9 cellular contexts compared by ENCODE assay signal in the genomic region with DNA sequence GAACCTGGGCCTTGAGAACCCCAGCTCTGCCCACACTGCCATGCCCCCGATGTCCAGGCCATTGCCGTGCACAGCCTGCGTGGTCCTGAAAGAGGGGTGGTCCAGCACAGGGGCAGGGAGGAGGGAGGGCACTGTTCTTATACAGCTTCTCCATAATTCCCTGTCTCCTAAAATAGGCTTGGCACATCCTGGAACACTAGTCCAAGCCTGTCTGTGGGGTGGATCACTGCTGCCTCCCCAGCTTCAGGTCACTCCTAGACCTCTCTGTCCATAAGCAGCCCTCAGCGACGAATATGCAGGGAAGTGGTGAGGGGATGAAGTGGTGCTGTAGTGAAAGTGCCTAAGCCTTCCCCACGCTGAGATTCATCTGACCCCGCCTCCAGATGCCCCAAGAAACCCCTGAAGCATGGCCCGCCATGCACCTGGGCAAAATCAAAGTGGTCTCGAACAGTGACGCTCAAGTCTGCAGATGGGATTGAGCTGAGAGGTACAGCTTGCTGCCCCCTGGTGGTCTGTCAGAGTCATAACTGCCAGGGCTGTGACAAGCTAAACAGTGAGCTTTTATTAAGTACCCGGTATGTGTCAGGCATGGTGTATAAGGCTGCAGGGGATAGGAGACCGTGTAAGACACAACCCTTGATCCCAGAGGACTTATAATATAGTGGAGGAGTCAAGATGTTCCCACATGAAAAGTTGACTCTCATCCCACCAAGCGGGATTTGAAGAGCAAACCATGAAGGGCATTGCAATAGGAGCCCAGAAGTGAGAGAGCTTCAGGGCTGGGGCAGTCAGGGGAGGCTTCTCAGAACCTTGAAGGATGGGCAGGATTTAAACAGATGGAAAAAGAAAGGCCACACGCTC.
DNase-seq lines count a peak whose midpoint lies in the region; ATAC-seq, FAIRE-seq and TF ChIP-seq lines count a peak whose summit lies in the region.
"Had no signal": no experiment of that assay in that cellular context is flagged by ENCODE, and none has a peak within 500 bp of the region (broad histone marks: within the 10 kb centered on the region; RNA-seq: fewer than 3 reads in every experiment).

No MANE protein-coding gene starts in this region.

- H3K4me3 ChIP-seq in epithelial cell of proximal tubule (ENCODE audit: low read depth, low read length) = no peak overlapping the region
- no peak overlapping the region for H3K4me3 ChIP-seq in naive thymus-derived CD4-positive, alpha-beta T cell (ENCODE audit: low read length)
- H3K4me3 ChIP-seq: SJSA1 had no signal

- peak; percentile 81 for TF ChIP-seq CTCF in GM20000 (IDR thresholded peaks at IDR 0.05; ENCODE audit: extremely low read depth, missing control alignments)
- peak; percentile 87 for TF ChIP-seq CTCF in epithelial cell of proximal tubule (conservative IDR thresholded peaks at IDR 0.05; ENCODE audit: low read depth, low read length)

- H3K27me3 ChIP-seq in naive thymus-derived CD4-positive, alpha-beta T cell (ENCODE audit: control insufficient read depth in 2 of 2, insufficient read depth in 2 of 2, low read length in 2 of 2) = no peaks in the 10 kb centered on the region

- peak overlapping the region in 5 of 10 donors; percentile 20 to 46 (median 32) for H3K4me3 Mint-ChIP-seq in naive thymus-derived CD4-positive, alpha-beta T cell
- no peak overlapping the region for H3K4me3 Mint-ChIP-seq in stimulated activated naive B cell treated with anti-CD40 and anti-IgM and Interleukin-4, amounts not matched to agents 10 μg/mL and 1 μg/mL and 100 μg/mL, for 72 hours

- intact Hi-C loops in naive thymus-derived CD4-positive, alpha-beta T cell (cut with micrococcal nuclease) = loop anchor here (1.0 to 10.0 kb wide), 8 partner anchors 23 to 1497 kb away; partner anchors contain the start of gene TOR3A (in 1 of the 2)

- POLR2A ChIA-PET in naive thymus-derived CD4-positive, alpha-beta T cell (lab: Charles Lee) = interaction anchor here (0.6 to 1.4 kb wide), 6 partner anchors 21 to 729 kb away, joined by 3 to 5 read pairs (median 3); no protein-coding TSS in a partner anchor

- peak; percentile 87 for ATAC-seq in naive thymus-derived CD4-positive, alpha-beta T cell
- ATAC-seq in stimulated activated naive B cell treated with anti-CD40 and anti-IgM and Interleukin-4, amounts not matched to agents 10 μg/mL and 1 μg/mL and 100 μg/mL, for 72 hours (replicated peaks) = peak; percentile 70 to 74

- peak; percentile 66 for FAIRE-seq in HTR-8/SVneo (lab: Jason Lieb, UNC)

- H3K9me3 Mint-ChIP-seq in naive thymus-derived CD4-positive, alpha-beta T cell = peaks cover 0 to under 1% (median 0%) of the 10 kb centered on the region in 11 donors
- H3K9me3 Mint-ChIP-seq in stimulated activated naive B cell treated with anti-CD40 and anti-IgM and Interleukin-4, amounts not matched to agents 10 μg/mL and 1 μg/mL and 100 μg/mL, for 72 hours = no peaks in the 10 kb centered on the region

- peak overlapping the region in 6 of 9 donors; percentile 2 to 82 (median 26) for H3K27ac Mint-ChIP-seq in naive thymus-derived CD4-positive, alpha-beta T cell
- H3K27ac Mint-ChIP-seq in stimulated activated naive B cell treated with anti-CD40 and anti-IgM and Interleukin-4, amounts not matched to agents 10 μg/mL and 1 μg/mL and 100 μg/mL, for 72 hours = no peak overlapping the region

- H3K27ac ChIP-seq in naive thymus-derived CD4-positive, alpha-beta T cell (ENCODE audit: low read depth, low read length) = no peak overlapping the region
- H3K27ac ChIP-seq: SJSA1 had no signal

- peak; percentile 68 for DNase-seq in CMK (ENCODE audit: low read depth)
- peak; percentile 73 for DNase-seq in GM20000 (ENCODE audit: low spot score)
- peak; percentile 78 for DNase-seq in HTR-8/SVneo (ENCODE audit: insufficient read length, low spot score)
- DNase-seq in NOMO-1 treated with dmso at 0.1 percent for 144 hours (lab: John Stamatoyannopoulos, UW; ENCODE audit: unreplicated experiment) = peak; percentile 42
- DNase-seq in activated CD8-positive, alpha-beta memory T cell treated with anti-CD3 and anti-CD28 coated beads, Interleukin-2, amount 50 U/mL, for 1 hour (ENCODE audit: extremely low read depth) = peak; percentile 30
- DNase-seq in epithelial cell of proximal tubule (ENCODE audit: low read depth) = peak; percentile 3
- peak; percentile 53 to 82 (median 78) for DNase-seq in naive thymus-derived CD4-positive, alpha-beta T cell
- DNase-seq in stimulated activated naive B cell treated with anti-CD40 and anti-IgM and Interleukin-4, amounts not matched to agents 10 μg/mL and 1 μg/mL and 100 μg/mL, for 72 hours = peak; percentile 28

- H3K4me1 Mint-ChIP-seq in naive thymus-derived CD4-positive, alpha-beta T cell = peaks cover 1 to 13% (median 12%) of the 10 kb centered on the region in 7 donors
- peaks cover 1 to 16% of the 10 kb centered on the region in 2 donors for H3K4me1 Mint-ChIP-seq in stimulated activated naive B cell treated with anti-CD40 and anti-IgM and Interleukin-4, amounts not matched to agents 10 μg/mL and 1 μg/mL and 100 μg/mL, for 72 hours

- no peaks in the 10 kb centered on the region for H3K36me3 ChIP-seq in naive thymus-derived CD4-positive, alpha-beta T cell (ENCODE audit: control insufficient read depth in 2 of 3, insufficient read depth in 3 of 3, low read length in 3 of 3)
- H3K36me3 ChIP-seq: SJSA1 had no signal

- no peaks in the 10 kb centered on the region for H3K9me3 ChIP-seq in naive thymus-derived CD4-positive, alpha-beta T cell (ENCODE audit: control insufficient read depth in 2 of 3, low read length in 3 of 3)
- H3K9me3 ChIP-seq: SJSA1 had no signal

- CTCF ChIA-PET in naive thymus-derived CD4-positive, alpha-beta T cell (lab: Charles Lee) = interaction anchor here (0.5 to 17.1 kb wide), 21 partner anchors 9 to 1510 kb away, joined by 3 to 376 read pairs (median 4); no protein-coding TSS in a partner anchor

- H3K4me1 ChIP-seq in naive thymus-derived CD4-positive, alpha-beta T cell (ENCODE audit: control insufficient read depth in 2 of 2, insufficient read depth in 2 of 2, low read length in 2 of 2) = peaks cover 6 to 13% of the 10 kb centered on the region in 2 donors

- peaks cover 0 to 6% (median 0%) of the 10 kb centered on the region in 5 donors for H3K27me3 Mint-ChIP-seq in naive thymus-derived CD4-positive, alpha-beta T cell
- H3K27me3 Mint-ChIP-seq in stimulated activated naive B cell treated with anti-CD40 and anti-IgM and Interleukin-4, amounts not matched to agents 10 μg/mL and 1 μg/mL and 100 μg/mL, for 72 hours = peaks cover 31 to 41% of the 10 kb centered on the region in 2 donors

- no peaks in the 10 kb centered on the region for H3K36me3 Mint-ChIP-seq in naive thymus-derived CD4-positive, alpha-beta T cell
- H3K36me3 Mint-ChIP-seq in stimulated activated naive B cell treated with anti-CD40 and anti-IgM and Interleukin-4, amounts not matched to agents 10 μg/mL and 1 μg/mL and 100 μg/mL, for 72 hours = no peaks in the 10 kb centered on the region

Comparison
In these comparisons a context has a peak if more than half of its experiments do, and no peak if none do; other contexts are left out.
1. DNase-seq: peak in every context shown above with its lines; median percentile 78 in HTR-8/SVneo; 78 in naive thymus-derived CD4-positive, alpha-beta T cell; 73 in GM20000; 68 in CMK; 42 in NOMO-1 treated with dmso at 0.1 percent for 144 hours; 30 in activated CD8-positive, alpha-beta memory T cell treated with anti-CD3 and anti-CD28 coated beads, Interleukin-2, amount 50 U/mL, for 1 hour; 28 in stimulated activated naive B cell treated with anti-CD40 and anti-IgM and Interleukin-4, amounts not matched to agents 10 μg/mL and 1 μg/mL and 100 μg/mL, for 72 hours; 3 in epithelial cell of proximal tubule.